ENCODE assay signal across 16 cellular contexts in genomic region chr1:170200665-170201397, GRCh38. TPM values are rescaled to one million over a fixed set of nuclear protein-coding genes. Genes with fewer than 3 reads are reported as not detected.
A peak's percentile ranks its signal among the peaks of the same experiment; 100 is the strongest.
DNase-seq lines count a peak whose midpoint lies in the region; ATAC-seq and TF ChIP-seq lines count a peak whose summit lies in the region.
"Had no signal": no experiment of that assay in that cellular context is flagged by ENCODE, and none has a peak within 500 bp of the region (broad histone marks: within the 10 kb centered on the region; RNA-seq: fewer than 3 reads in every experiment).

No MANE protein-coding gene starts in this region.

- H4K91ac ChIP-seq in trophoblast cell (ENCODE audit: low read depth, low read length): peak overlapping the region; percentile 60

- no peak for DNase-seq in Right ventricle myocardium inferior (ENCODE audit: missing footprints)
- no peak for DNase-seq in right atrium auricular region (ENCODE audit: low spot score)
- DNase-seq in fibroblast of pulmonary artery (ENCODE audit: low read depth): peak; percentile 49
- DNase-seq in trophoblast cell: no peak
- DNase-seq in vagina (ENCODE audit: extremely low spot score in 2 of 2): no peak
- DNase-seq in prostate gland (ENCODE audit: low spot score): no peak
- DNase-seq in CD1c-positive myeloid dendritic cell (ENCODE audit: extremely low spot score): no peak
- DNase-seq in nephron progenitor cell: no peak
- DNase-seq: activated naive CD4-positive, alpha-beta T cell treated with Interleukin-2 at 50 U/mL for 16 hours; erythroblast; Kasumi-1; NCI-H2029; stimulated activated naive CD8-positive, alpha-beta T cell treated with anti-CD3 and anti-CD28 coated beads, Interleukin-15, Interleukin-2, amounts not matched to agents 100 U/mL and 50 U/mL, for 24 hours had no signal

- no peak overlapping the region for H3K14ac ChIP-seq in trophoblast cell (ENCODE audit: low read length)

- H2BK120ac ChIP-seq in trophoblast cell (ENCODE audit: insufficient read depth, low read length, poor library complexity): no peak overlapping the region

- no peak overlapping the region for H3K23ac ChIP-seq in trophoblast cell (ENCODE audit: low read length)

- H3K27me3 ChIP-seq in right atrium auricular region (no peaks in the 10 kb centered on the region), trophoblast cell (ENCODE audit: insufficient read depth, low read length) (no peaks in the 10 kb centered on the region), vagina (no peaks in the 10 kb centered on the region), prostate gland (replicated peaks; ENCODE audit: insufficient read depth) (no peaks in the 10 kb centered on the region)

- peaks cover 8% of the 10 kb centered on the region for H3K79me1 ChIP-seq in trophoblast cell (ENCODE audit: low read length)

- no peak overlapping the region for H3K4ac ChIP-seq in trophoblast cell (ENCODE audit: low read depth, low read length)

- H2BK5ac ChIP-seq in trophoblast cell (ENCODE audit: low read depth, low read length, poor library complexity): no peak overlapping the region

- no peak overlapping the region for H3K27ac Mint-ChIP-seq in nephron progenitor cell

- no peak for TF ChIP-seq CTCF in right atrium auricular region (IDR thresholded peaks at IDR 0.05)
- peak; percentile 16 for TF ChIP-seq CTCF in fibroblast of pulmonary artery (IDR thresholded peaks at IDR 0.05; ENCODE audit: low read length, missing control alignments)
- TF ChIP-seq CTCF in vagina (IDR thresholded peaks at IDR 0.05): no peak
- TF ChIP-seq CTCF in prostate gland (IDR thresholded peaks at IDR 0.05): no peak
- TF ChIP-seq CTCF in nephron progenitor cell (IDR thresholded peaks at IDR 0.05): no peak

- H3K9me3 ChIP-seq in right atrium auricular region (no peaks in the 10 kb centered on the region), trophoblast cell (ENCODE audit: insufficient read depth, low read depth, low read length) (no peaks in the 10 kb centered on the region), vagina (no peaks in the 10 kb centered on the region), prostate gland (no peaks in the 10 kb centered on the region)
- H3K9me3 ChIP-seq: A549 had no signal

- no peak overlapping the region for H4K12ac ChIP-seq in trophoblast cell (ENCODE audit: low read depth, low read length)

- H3K4me3 Mint-ChIP-seq in nephron progenitor cell: no peak overlapping the region

- no CpG with 5 or more reads among the region's 4 CpGs for WGBS in trophoblast cell (ENCODE audit: extremely low coverage, insufficient coverage, insufficient read length)
- WGBS in prostate gland: 59% methylated on average over 4 of the region's 4 CpGs

- no peak overlapping the region for H2BK12ac ChIP-seq in trophoblast cell (ENCODE audit: low read length)

- peak; percentile 76 for ATAC-seq in Right ventricle myocardium inferior
- ATAC-seq: A549; stimulated activated naive CD8-positive, alpha-beta T cell treated with anti-CD3 and anti-CD28 coated beads, Interleukin-15, Interleukin-2, amounts not matched to agents 100 U/mL and 50 U/mL, for 24 hours had no signal

- H3K4me1 Mint-ChIP-seq in nephron progenitor cell: peaks cover 39% of the 10 kb centered on the region

- H3K27me3 Mint-ChIP-seq in nephron progenitor cell (ENCODE audit: low read depth, poor library complexity): no peaks in the 10 kb centered on the region

- peaks cover 1% of the 10 kb centered on the region for H3K79me2 ChIP-seq in trophoblast cell (ENCODE audit: control insufficient read depth, insufficient read depth, low read length, poor library complexity)

- no peak overlapping the region for H4K8ac ChIP-seq in trophoblast cell (ENCODE audit: low read depth, low read length)

- H3K4me1 ChIP-seq in right atrium auricular region (peaks cover 0 to 17% of the 10 kb centered on the region in 2 donors), trophoblast cell (ENCODE audit: control insufficient read depth in 1 of 2, insufficient read depth in 2 of 2, low read length in 2 of 2) (peaks cover 3 to 8% of the 10 kb centered on the region in 2 experiments), vagina (peaks cover 9% of the 10 kb centered on the region), prostate gland (replicated peaks) (no peaks in the 10 kb centered on the region)
- H3K4me1 ChIP-seq: A549 had no signal

- no peak for TF ChIP-seq POLR2A in vagina (IDR thresholded peaks at IDR 0.05)
- no peak for TF ChIP-seq POLR2A in prostate gland (IDR thresholded peaks at IDR 0.05)

- peak overlapping the region in 1 of 2 donors; percentile 49 for H3K27ac ChIP-seq in right atrium auricular region
- no peak overlapping the region for H3K27ac ChIP-seq in trophoblast cell (ENCODE audit: low read depth, low read length)
- peak overlapping the region; percentile 32 for H3K27ac ChIP-seq in vagina
- no peak overlapping the region for H3K27ac ChIP-seq in prostate gland
- H3K27ac ChIP-seq: A549 had no signal

- H2AK5ac ChIP-seq in trophoblast cell (ENCODE audit: low read length): no peak overlapping the region

- intact Hi-C loops in Right ventricle myocardium inferior (cut with DNase I) (no loop called here), vagina (cut with DNase I) (no loop called here), prostate gland (cut with DNase I) (no loop called here)

- no peak overlapping the region for H3K4me2 ChIP-seq in trophoblast cell (ENCODE audit: low read length)
- H3K4me2 ChIP-seq: A549 had no signal

- H3K18ac ChIP-seq in trophoblast cell (ENCODE audit: low read length): no peak overlapping the region

- no peaks in the 10 kb centered on the region for H3K9me3 Mint-ChIP-seq in nephron progenitor cell

- no peak overlapping the region for H3K9ac ChIP-seq in trophoblast cell (ENCODE audit: low read length)

- no peaks in the 10 kb centered on the region for H3K36me3 Mint-ChIP-seq in nephron progenitor cell (ENCODE audit: low read depth)

- no peak overlapping the region for H2AFZ ChIP-seq in trophoblast cell (ENCODE audit: insufficient read depth, low read length, poor library complexity)

- no peak overlapping the region for H3K4me3 ChIP-seq in right atrium auricular region
- no peak overlapping the region for H3K4me3 ChIP-seq in fibroblast of pulmonary artery (replicated peaks; ENCODE audit: low read depth, low read length)
- no peak overlapping the region for H3K4me3 ChIP-seq in trophoblast cell (ENCODE audit: low read depth, low read length)
- H3K4me3 ChIP-seq in vagina: no peak overlapping the region
- H3K4me3 ChIP-seq in prostate gland: no peak overlapping the region
- H3K4me3 ChIP-seq: A549 had no signal

- H3K36me3 ChIP-seq in right atrium auricular region (no peaks in the 10 kb centered on the region), trophoblast cell (ENCODE audit: control insufficient read depth in 1 of 2, insufficient read depth in 2 of 2, low read length in 2 of 2) (no peaks in the 10 kb centered on the region), vagina (no peaks in the 10 kb centered on the region), prostate gland (no peaks in the 10 kb centered on the region)

RNA-seq across cellular contexts. Expression of gene NTMT2, which starts 55.1 kb away (rescaled TPM):
- 5.3 TPM for total RNA-seq in Right ventricle myocardium inferior
- 1 to 10 TPM in 1 of 2 donors, not detected in 1; 1.9 TPM for total RNA-seq in right atrium auricular region
- polyA plus RNA-seq in trophoblast cell (2013): not detected in 2 replicates
- not detected for total RNA-seq in vagina
- total RNA-seq in prostate gland: not detected
- total RNA-seq: mononuclear cell, pulmonary artery endothelial cell had no signal
- polyA plus RNA-seq: A549 had no signal
